Comparison of ENCODE assay signal across 1 cellular context in the genomic region with DNA sequence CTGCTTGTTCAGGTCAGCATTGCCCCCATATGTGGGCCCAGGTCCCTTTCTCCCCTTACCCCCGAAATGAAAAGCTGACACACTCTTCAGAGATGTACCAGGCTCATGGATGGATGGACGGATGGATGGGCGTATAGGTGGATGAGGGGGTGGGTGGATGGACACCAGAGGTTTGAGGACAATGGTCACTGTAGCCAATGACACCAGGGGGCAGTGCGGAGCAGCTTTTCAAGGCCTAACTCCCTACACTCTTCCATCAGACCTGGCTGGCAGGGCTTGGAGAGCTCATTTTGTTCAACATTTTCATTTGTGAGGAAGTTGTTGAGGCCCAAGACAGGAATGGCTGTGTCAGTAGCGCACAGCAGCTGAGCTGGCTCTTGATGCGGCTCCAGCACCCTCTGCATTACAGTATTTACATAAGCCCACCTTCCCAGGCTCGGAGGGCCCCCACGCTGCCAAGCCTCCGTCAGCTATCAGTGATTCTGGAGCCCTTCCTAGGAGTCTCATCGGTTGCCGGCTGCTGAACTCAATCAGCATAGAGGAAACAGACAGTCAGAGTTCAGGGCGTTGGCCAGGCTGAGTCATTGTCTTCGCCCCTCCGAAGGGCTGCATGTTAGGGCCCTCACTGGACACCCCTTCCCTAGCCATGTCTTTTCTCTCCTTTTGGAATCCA.
A peak's percentile ranks its signal among the peaks of the same experiment; 100 is the strongest.
TF ChIP-seq lines count a peak whose summit lies in the region.

No MANE protein-coding gene starts in this region.

TF ChIP-seq in GM23338, 12 proteins besides CTCF, POLR2A, EP300 and RAD21 (continued from another document):
- TF ChIP-seq, protein P1, sequence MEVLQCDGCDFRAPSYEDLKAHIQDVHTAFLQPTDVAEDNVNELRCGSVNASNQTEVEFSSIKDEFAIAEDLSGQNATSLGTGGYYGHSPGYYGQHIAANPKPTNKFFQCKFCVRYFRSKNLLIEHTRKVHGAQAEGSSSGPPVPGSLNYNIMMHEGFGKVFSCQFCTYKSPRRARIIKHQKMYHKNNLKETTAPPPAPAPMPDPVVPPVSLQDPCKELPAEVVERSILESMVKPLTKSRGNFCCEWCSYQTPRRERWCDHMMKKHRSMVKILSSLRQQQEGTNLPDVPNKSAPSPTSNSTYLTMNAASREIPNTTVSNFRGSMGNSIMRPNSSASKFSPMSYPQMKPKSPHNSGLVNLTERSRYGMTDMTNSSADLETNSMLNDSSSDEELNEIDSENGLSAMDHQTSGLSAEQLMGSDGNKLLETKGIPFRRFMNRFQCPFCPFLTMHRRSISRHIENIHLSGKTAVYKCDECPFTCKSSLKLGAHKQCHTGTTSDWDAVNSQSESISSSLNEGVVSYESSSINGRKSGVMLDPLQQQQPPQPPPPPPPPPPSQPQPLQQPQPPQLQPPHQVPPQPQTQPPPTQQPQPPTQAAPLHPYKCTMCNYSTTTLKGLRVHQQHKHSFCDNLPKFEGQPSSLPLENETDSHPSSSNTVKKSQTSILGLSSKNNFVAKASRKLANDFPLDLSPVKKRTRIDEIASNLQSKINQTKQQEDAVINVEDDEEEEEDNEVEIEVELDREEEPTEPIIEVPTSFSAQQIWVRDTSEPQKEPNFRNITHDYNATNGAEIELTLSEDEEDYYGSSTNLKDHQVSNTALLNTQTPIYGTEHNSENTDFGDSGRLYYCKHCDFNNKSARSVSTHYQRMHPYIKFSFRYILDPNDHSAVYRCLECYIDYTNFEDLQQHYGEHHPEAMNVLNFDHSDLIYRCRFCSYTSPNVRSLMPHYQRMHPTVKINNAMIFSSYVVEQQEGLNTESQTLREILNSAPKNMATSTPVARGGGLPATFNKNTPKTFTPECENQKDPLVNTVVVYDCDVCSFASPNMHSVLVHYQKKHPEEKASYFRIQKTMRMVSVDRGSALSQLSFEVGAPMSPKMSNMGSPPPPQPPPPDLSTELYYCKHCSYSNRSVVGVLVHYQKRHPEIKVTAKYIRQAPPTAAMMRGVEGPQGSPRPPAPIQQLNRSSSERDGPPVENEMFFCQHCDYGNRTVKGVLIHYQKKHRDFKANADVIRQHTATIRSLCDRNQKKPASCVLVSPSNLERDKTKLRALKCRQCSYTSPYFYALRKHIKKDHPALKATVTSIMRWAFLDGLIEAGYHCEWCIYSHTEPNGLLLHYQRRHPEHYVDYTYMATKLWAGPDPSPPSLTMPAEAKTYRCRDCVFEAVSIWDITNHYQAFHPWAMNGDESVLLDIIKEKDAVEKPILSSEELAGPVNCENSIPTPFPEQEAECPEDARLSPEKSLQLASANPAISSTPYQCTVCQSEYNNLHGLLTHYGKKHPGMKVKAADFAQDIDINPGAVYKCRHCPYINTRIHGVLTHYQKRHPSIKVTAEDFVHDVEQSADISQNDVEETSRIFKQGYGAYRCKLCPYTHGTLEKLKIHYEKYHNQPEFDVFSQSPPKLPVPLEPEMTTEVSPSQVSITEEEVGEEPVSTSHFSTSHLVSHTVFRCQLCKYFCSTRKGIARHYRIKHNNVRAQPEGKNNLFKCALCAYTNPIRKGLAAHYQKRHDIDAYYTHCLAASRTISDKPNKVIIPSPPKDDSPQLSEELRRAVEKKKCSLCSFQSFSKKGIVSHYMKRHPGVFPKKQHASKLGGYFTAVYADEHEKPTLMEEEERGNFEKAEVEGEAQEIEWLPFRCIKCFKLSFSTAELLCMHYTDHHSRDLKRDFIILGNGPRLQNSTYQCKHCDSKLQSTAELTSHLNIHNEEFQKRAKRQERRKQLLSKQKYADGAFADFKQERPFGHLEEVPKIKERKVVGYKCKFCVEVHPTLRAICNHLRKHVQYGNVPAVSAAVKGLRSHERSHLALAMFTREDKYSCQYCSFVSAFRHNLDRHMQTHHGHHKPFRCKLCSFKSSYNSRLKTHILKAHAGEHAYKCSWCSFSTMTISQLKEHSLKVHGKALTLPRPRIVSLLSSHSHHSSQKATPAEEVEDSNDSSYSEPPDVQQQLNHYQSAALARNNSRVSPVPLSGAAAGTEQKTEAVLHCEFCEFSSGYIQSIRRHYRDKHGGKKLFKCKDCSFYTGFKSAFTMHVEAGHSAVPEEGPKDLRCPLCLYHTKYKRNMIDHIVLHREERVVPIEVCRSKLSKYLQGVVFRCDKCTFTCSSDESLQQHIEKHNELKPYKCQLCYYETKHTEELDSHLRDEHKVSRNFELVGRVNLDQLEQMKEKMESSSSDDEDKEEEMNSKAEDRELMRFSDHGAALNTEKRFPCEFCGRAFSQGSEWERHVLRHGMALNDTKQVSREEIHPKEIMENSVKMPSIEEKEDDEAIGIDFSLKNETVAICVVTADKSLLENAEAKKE (CRISPR knock-in tag; IDR thresholded peaks at IDR 0.05) = 0 out of 2 replicates have a peak, but pooled peaks have one; percentile 30
- TF ChIP-seq, protein P2, sequence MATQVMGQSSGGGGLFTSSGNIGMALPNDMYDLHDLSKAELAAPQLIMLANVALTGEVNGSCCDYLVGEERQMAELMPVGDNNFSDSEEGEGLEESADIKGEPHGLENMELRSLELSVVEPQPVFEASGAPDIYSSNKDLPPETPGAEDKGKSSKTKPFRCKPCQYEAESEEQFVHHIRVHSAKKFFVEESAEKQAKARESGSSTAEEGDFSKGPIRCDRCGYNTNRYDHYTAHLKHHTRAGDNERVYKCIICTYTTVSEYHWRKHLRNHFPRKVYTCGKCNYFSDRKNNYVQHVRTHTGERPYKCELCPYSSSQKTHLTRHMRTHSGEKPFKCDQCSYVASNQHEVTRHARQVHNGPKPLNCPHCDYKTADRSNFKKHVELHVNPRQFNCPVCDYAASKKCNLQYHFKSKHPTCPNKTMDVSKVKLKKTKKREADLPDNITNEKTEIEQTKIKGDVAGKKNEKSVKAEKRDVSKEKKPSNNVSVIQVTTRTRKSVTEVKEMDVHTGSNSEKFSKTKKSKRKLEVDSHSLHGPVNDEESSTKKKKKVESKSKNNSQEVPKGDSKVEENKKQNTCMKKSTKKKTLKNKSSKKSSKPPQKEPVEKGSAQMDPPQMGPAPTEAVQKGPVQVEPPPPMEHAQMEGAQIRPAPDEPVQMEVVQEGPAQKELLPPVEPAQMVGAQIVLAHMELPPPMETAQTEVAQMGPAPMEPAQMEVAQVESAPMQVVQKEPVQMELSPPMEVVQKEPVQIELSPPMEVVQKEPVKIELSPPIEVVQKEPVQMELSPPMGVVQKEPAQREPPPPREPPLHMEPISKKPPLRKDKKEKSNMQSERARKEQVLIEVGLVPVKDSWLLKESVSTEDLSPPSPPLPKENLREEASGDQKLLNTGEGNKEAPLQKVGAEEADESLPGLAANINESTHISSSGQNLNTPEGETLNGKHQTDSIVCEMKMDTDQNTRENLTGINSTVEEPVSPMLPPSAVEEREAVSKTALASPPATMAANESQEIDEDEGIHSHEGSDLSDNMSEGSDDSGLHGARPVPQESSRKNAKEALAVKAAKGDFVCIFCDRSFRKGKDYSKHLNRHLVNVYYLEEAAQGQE (IDR thresholded peaks at IDR 0.05; ENCODE audit: unreplicated experiment) = no peak
- TF ChIP-seq ZNF114 (CRISPR knock-in tag; IDR thresholded peaks at IDR 0.05) (no peak), JUNB (IDR thresholded peaks at IDR 0.05; ENCODE audit: unreplicated experiment) (no peak)
